In genomic region chr15:80199366-80199765, GRCh38 we compare ENCODE assay signal across 17 cellular contexts.
"Had no signal": no experiment of that assay in that cellular context is flagged by ENCODE, and none has a peak within 500 bp of the region (broad histone marks: within the 10 kb centered on the region; RNA-seq: fewer than 3 reads in every experiment).

No MANE protein-coding gene starts in this region.

- DNase-seq: cortex of kidney; dorsolateral prefrontal cortex; effector memory CD4-positive, alpha-beta T cell; gastrocnemius medialis; glutamatergic neuron; kidney glomerular epithelial cell; naive thymus-derived CD4-positive, alpha-beta T cell; nephron progenitor cell; psoas muscle; retina; spleen; stimulated activated CD4-positive, alpha-beta T cell treated with anti-CD3 and anti-CD28 coated beads, Interleukin-15, amount 100 ng/mL, for 24 hours; stimulated activated CD4-positive, alpha-beta T cell treated with anti-CD3 and anti-CD28 coated beads, Interleukin-1b, Interleukin-23, amount 100 ng/mL, for 48 hours; stimulated activated CD4-positive, alpha-beta T cell treated with anti-CD3 and anti-CD28 coated beads, Interleukin-4, amount 100 ng/mL, for 24 hours; stomach; substantia nigra; transverse colon had no signal
